ENCODE assay signal across 23 cellular contexts in genomic region chr15:92123848-92124631, GRCh38.
DNase-seq lines count a peak whose midpoint lies in the region; ATAC-seq, FAIRE-seq and TF ChIP-seq lines count a peak whose summit lies in the region.
"Had no signal": no experiment of that assay in that cellular context is flagged by ENCODE, and none has a peak within 500 bp of the region (broad histone marks: within the 10 kb centered on the region; RNA-seq: fewer than 3 reads in every experiment).

No MANE protein-coding gene starts in this region.

- TF ChIP-seq EP300 in HepG2 (IDR thresholded peaks at IDR 0.05; ENCODE audit: low read depth in 2 of 2, low read length in 2 of 2) (no peak), HepG2 (CRISPR knock-in tag; IDR thresholded peaks at IDR 0.05; ENCODE audit: borderline replicate concordance) (no peak)

- in situ Hi-C loops in HepG2 (cut with HindIII; ENCODE audit: extremely low pct_ligation_motif_present, low pct_unique_long_range_greater_than_20kb), result no loop called here

- H3K36me3 ChIP-seq in right lobe of liver, result no peaks in the 10 kb centered on the region
- H3K36me3 ChIP-seq in HepG2 (replicated peaks in 1 of 2; ENCODE audit: control insufficient read depth in 1 of 2, insufficient read depth in 2 of 2, low read length in 2 of 2), result no peaks in the 10 kb centered on the region
- H3K36me3 ChIP-seq: colonic mucosa, neural progenitor cell had no signal

- TF ChIP-seq POLR2A in right lobe of liver (IDR thresholded peaks at IDR 0.05) (no peak), HepG2 (IDR thresholded peaks at IDR 0.05; ENCODE audit: insufficient read depth in 1 of 2, low read depth in 2 of 2, low read length in 2 of 2) (no peak)

- no peak for TF ChIP-seq CTCF in right lobe of liver (IDR thresholded peaks at IDR 0.05)
- TF ChIP-seq CTCF in HepG2 (CRISPR knock-in tag; IDR thresholded peaks at IDR 0.05), result no peak
- TF ChIP-seq CTCF in foreskin keratinocyte (conservative IDR thresholded peaks at IDR 0.05), result no peak

- BruUV-seq in HepG2 (replicated peaks; lab: Mats Ljungman, UMichigan), result no TSS peak

- no peak overlapping the region for H2AFZ ChIP-seq in HepG2 (ENCODE audit: low read length)
- H2AFZ ChIP-seq: neural progenitor cell had no signal

- H3K79me2 ChIP-seq in HepG2 (ENCODE audit: insufficient read depth, low read length), result no peaks in the 10 kb centered on the region

- CTCF ChIA-PET in HepG2 (lab: Yijun Ruan, JAX; ENCODE audit: low intra/inter-chr PET ratio, low total read pairs), result no interaction called here

- TF ChIP-seq RAD21 in HepG2 (CRISPR knock-in tag; IDR thresholded peaks at IDR 0.05), result no peak

- peak; percentile 21 to 47 (median 43) for ATAC-seq in right lobe of liver
- no peak for ATAC-seq in HepG2
- ATAC-seq in foreskin keratinocyte, result peak; percentile 67
- no peak for ATAC-seq in sciatic nerve
- ATAC-seq: Panc1; stimulated activated memory B cell treated with anti-CD40 and anti-IgM and Interleukin-4, amounts not matched to agents 10 μg/mL and 1 μg/mL and 100 μg/mL, for 72 hours; upper lobe of right lung had no signal

- H3K27ac ChIP-seq in right lobe of liver, result no peak overlapping the region
- H3K27ac ChIP-seq in HepG2 (ENCODE audit: extremely low read length, insufficient read depth, low read length), result no peak overlapping the region
- H3K27ac ChIP-seq in foreskin keratinocyte, result no peak overlapping the region
- H3K27ac ChIP-seq in layer of hippocampus (ENCODE audit: low read depth, low read length), result peak overlapping the region; percentile 48
- peak overlapping the region; percentile 59 for H3K27ac ChIP-seq in temporal lobe (ENCODE audit: low read depth, low read length)
- H3K27ac ChIP-seq: colonic mucosa, neural progenitor cell, right atrium auricular region, upper lobe of right lung had no signal

- DNase-seq in right lobe of liver (no peak), HepG2 (ENCODE audit: low spot score) (no peak), foreskin keratinocyte (peak in 1 of 2 donors; percentile 28), HK-2 (ENCODE audit: unreplicated experiment) (no peak), sciatic nerve (ENCODE audit: low spot score) (no peak), NOMO-1 treated with dmso at 0.1 percent for 144 hours (lab: John Stamatoyannopoulos, UW; ENCODE audit: unreplicated experiment) (no peak)
- DNase-seq: activated CD4-positive, alpha-beta T cell treated with anti-CD3 and anti-CD28 coated beads for 1 hour; activated CD8-positive, alpha-beta memory T cell treated with anti-CD3 and anti-CD28 coated beads, Interleukin-2, amount 50 U/mL, for 48 hours; activated naive CD4-positive, alpha-beta T cell; CD4-positive, CD25-positive, alpha-beta regulatory T cell; colonic mucosa; DMS153; foreskin melanocyte; kidney; NCI-H2171 treated with DMSO at 0.1 percent for 48 hours; NCI-H748 treated with DMSO at 0.1 percent for 48 hours; upper lobe of right lung had no signal

- H3K4me2 ChIP-seq in HepG2 (ENCODE audit: low read depth, low read length), result no peak overlapping the region
- H3K4me2 ChIP-seq: neural progenitor cell had no signal

- no peak overlapping the region for H3K9ac ChIP-seq in HepG2 (ENCODE audit: insufficient read depth, low read depth, low read length)
- H3K9ac ChIP-seq: neural progenitor cell had no signal

- H3K9me3 ChIP-seq in right lobe of liver (no peaks in the 10 kb centered on the region), HepG2 (ENCODE audit: low read length) (no peaks in the 10 kb centered on the region)
- H3K9me3 ChIP-seq: colonic mucosa, right atrium auricular region, upper lobe of right lung had no signal

- H3K27me3 ChIP-seq in right lobe of liver, result no peaks in the 10 kb centered on the region
- H3K27me3 ChIP-seq in HepG2 (ENCODE audit: control insufficient read depth in 1 of 2, insufficient read depth in 2 of 2, low read length in 2 of 2), result peaks cover 0 to 13% of the 10 kb centered on the region in 2 experiments; a peak in 1 of 5 replicates
- no peaks in the 10 kb centered on the region for H3K27me3 ChIP-seq in foreskin keratinocyte
- H3K27me3 ChIP-seq in layer of hippocampus (ENCODE audit: control insufficient read depth, insufficient read depth, low read length), result no peaks in the 10 kb centered on the region
- H3K27me3 ChIP-seq: colonic mucosa, neural progenitor cell, right atrium auricular region, upper lobe of right lung had no signal

- no peak for FAIRE-seq in HepG2 (lab: Jason Lieb, UNC)
- FAIRE-seq: kidney had no signal

- WGBS in right lobe of liver (ENCODE audit: insufficient coverage, low coverage, low lambda C conversion rate, missing lambda C conversion rate), result 75% methylated on average over 6 of the region's 7 CpGs
- 15% methylated on average over 5 of the region's 7 CpGs for WGBS in HepG2 (ENCODE audit: low lambda C conversion rate)

- H3K4me1 ChIP-seq in right lobe of liver, result peaks cover 0 to 6% (median 0%) of the 10 kb centered on the region in 4 donors
- H3K4me1 ChIP-seq in HepG2 (ENCODE audit: insufficient read depth, low read length), result no peaks in the 10 kb centered on the region
- no peaks in the 10 kb centered on the region for H3K4me1 ChIP-seq in foreskin keratinocyte
- H3K4me1 ChIP-seq: colonic mucosa, upper lobe of right lung had no signal

- no peak overlapping the region for H3K4me3 ChIP-seq in right lobe of liver
- no peak overlapping the region for H3K4me3 ChIP-seq in HepG2 (replicated peaks in 1 of 3; ENCODE audit: insufficient read depth in 1 of 3, low read depth in 2 of 3, low read length in 3 of 3)
- H3K4me3 ChIP-seq: colonic mucosa, neural progenitor cell, right atrium auricular region, upper lobe of right lung had no signal

- POLR2A ChIA-PET in HepG2 (lab: Yijun Ruan, JAX), result no interaction called here

- intact Hi-C loops in right lobe of liver (cut with DNase I), result no loop called here
- intact Hi-C loops in HepG2 (cut with micrococcal nuclease; ENCODE audit: unreplicated experiment), result no loop called here
- intact Hi-C loops in sciatic nerve (cut with DNase I), result no loop called here

- H4K20me1 ChIP-seq in HepG2 (ENCODE audit: insufficient read depth, low read length), result no peaks in the 10 kb centered on the region

TF ChIP-seq in HepG2, 621 proteins besides CTCF, POLR2A, EP300 and RAD21:
- TF ChIP-seq FOSL2 (CRISPR knock-in tag; IDR thresholded peaks at IDR 0.05), result no peak
- no peak for TF ChIP-seq POLR2G (IDR thresholded peaks at IDR 0.05; ENCODE audit: low read depth, low read length)
- TF ChIP-seq CENPBD1 (CRISPR knock-in tag; IDR thresholded peaks at IDR 0.05; ENCODE audit: borderline replicate concordance, low read depth), result no peak
- TF ChIP-seq ZNF354B (CRISPR knock-in tag; IDR thresholded peaks at IDR 0.05), result no peak
- TF ChIP-seq ZFP36 (IDR thresholded peaks at IDR 0.05; ENCODE audit: borderline replicate concordance, low read depth, low read length, partially characterized antibody), result no peak
- no peak for TF ChIP-seq ZSCAN12 (CRISPR knock-in tag; IDR thresholded peaks at IDR 0.05)
- TF ChIP-seq FIP1L1 (IDR thresholded peaks at IDR 0.05; ENCODE audit: borderline replicate concordance, insufficient read depth, low read depth, low read length), result no peak
- no peak for TF ChIP-seq CBX2 (IDR thresholded peaks at IDR 0.05; ENCODE audit: low read depth, low read length)
- TF ChIP-seq CBX2 (CRISPR knock-in tag; IDR thresholded peaks at IDR 0.05; ENCODE audit: low read depth), result no peak
- TF ChIP-seq HHEX (CRISPR knock-in tag; IDR thresholded peaks at IDR 0.05), result no peak
- no peak for TF ChIP-seq ARNTL (CRISPR knock-in tag; IDR thresholded peaks at IDR 0.05)
- no peak for TF ChIP-seq ZNF75D (CRISPR knock-in tag; IDR thresholded peaks at IDR 0.05; ENCODE audit: borderline replicate concordance)
- TF ChIP-seq ZNF460 (CRISPR knock-in tag; IDR thresholded peaks at IDR 0.05; ENCODE audit: borderline replicate concordance), result no peak
- TF ChIP-seq, protein P1, sequence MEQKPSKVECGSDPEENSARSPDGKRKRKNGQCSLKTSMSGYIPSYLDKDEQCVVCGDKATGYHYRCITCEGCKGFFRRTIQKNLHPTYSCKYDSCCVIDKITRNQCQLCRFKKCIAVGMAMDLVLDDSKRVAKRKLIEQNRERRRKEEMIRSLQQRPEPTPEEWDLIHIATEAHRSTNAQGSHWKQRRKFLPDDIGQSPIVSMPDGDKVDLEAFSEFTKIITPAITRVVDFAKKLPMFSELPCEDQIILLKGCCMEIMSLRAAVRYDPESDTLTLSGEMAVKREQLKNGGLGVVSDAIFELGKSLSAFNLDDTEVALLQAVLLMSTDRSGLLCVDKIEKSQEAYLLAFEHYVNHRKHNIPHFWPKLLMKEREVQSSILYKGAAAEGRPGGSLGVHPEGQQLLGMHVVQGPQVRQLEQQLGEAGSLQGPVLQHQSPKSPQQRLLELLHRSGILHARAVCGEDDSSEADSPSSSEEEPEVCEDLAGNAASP (CRISPR knock-in tag; IDR thresholded peaks at IDR 0.05; ENCODE audit: borderline replicate concordance), result no peak

Comparison
In these comparisons a context has a peak if more than half of its experiments do, and no peak if none do; other contexts are left out.
1. ATAC-seq: peak in right lobe of liver (4 of 4) and foreskin keratinocyte (single experiment); none in HepG2 (single experiment) and sciatic nerve (single experiment).
2. H3K27ac ChIP-seq: peak in layer of hippocampus (single experiment) and temporal lobe (single experiment); none in right lobe of liver (0 of 3), HepG2 (single experiment) and foreskin keratinocyte (single experiment).